ENCODE assay signal across 1 cellular context in genomic region chr1:2466834-2467554, GRCh38.
TF ChIP-seq lines count a peak whose summit lies in the region.

No MANE protein-coding gene starts in this region.

TF ChIP-seq in K562, 482 proteins besides CTCF, POLR2A, EP300 and RAD21 (continued from another document):
- peak; percentile 64; the same call in 1 of the 2 replicates for TF ChIP-seq SP1 (CRISPR knock-in tag; IDR thresholded peaks at IDR 0.05)
- peak; percentile 89 for TF ChIP-seq SAFB (IDR thresholded peaks at IDR 0.05; ENCODE audit: borderline replicate concordance, low read depth, low read length)
- no peak for TF ChIP-seq TARDBP (IDR thresholded peaks at IDR 0.05)
- TF ChIP-seq PPARD (CRISPR knock-in tag; IDR thresholded peaks at IDR 0.05), result no peak
- no peak for TF ChIP-seq ZNF274 (IDR thresholded peaks at IDR 0.05; ENCODE audit: borderline replicate concordance, low read depth, low read length)
- TF ChIP-seq PCBP1 (IDR thresholded peaks at IDR 0.05; ENCODE audit: low read depth, low read length, poor library complexity, severe bottlenecking), result peak; percentile 54
- peak; percentile 78 for TF ChIP-seq TOE1 (IDR thresholded peaks at IDR 0.05; ENCODE audit: borderline replicate concordance)
- no peak for TF ChIP-seq TOE1 (CRISPR knock-in tag; IDR thresholded peaks at IDR 0.05; ENCODE audit: borderline replicate concordance, low read depth)
